Comparison of ENCODE assay signal across 24 cellular contexts in the genomic region with DNA sequence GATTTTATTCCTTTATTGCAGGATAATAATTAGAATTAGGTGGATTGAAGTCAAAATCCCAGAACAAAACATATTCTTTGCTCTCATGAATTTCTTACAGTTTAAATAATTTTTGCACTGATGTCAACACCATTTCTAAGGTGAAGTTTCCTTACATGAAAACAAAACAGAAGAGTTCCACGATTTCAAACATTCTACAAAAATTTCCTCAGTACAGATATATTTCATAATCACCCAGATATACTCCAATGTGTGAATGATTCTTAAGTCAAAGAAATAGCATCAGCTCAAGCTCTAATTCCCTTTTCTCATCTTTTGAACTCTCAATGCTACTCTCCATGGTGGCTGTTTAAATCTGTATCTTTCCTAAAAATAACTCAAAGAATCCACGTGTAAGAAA. TPM values are rescaled to one million over a fixed set of nuclear protein-coding genes. Genes with fewer than 3 reads are reported as not detected.
DNase-seq lines count a peak whose midpoint lies in the region; ATAC-seq and TF ChIP-seq lines count a peak whose summit lies in the region.
"Had no signal": no experiment of that assay in that cellular context is flagged by ENCODE, and none has a peak within 500 bp of the region (broad histone marks: within the 10 kb centered on the region; RNA-seq: fewer than 3 reads in every experiment).

No MANE protein-coding gene starts in this region.

- DNase-seq in left ventricle myocardium inferior = no peak
- DNase-seq in right atrium auricular region (ENCODE audit: low spot score) = no peak
- peak; percentile 63 for DNase-seq in amniotic epithelial cell (ENCODE audit: low read depth)
- DNase-seq in hepatocyte (ENCODE audit: low spot score) = no peak
- no peak for DNase-seq in activated CD8-positive, alpha-beta memory T cell treated with anti-CD3 and anti-CD28 coated beads, Interleukin-2, amount 50 U/mL, for 48 hours
- DNase-seq in MM.1S = no peak
- DNase-seq in 8988T = no peak
- DNase-seq: activated CD8-positive, alpha-beta T cell treated with anti-CD3 and anti-CD28 coated beads, Interleukin-2, amount 10 ng/mL, durations not matched to agents 7 days and 5 days; activated naive CD4-positive, alpha-beta T cell treated with Interleukin-2 at 50 U/mL for 16 hours; activated T-cell treated with anti-CD3 and anti-CD28 coated beads, Interleukin-2, amount 50 U/mL, for 24 hours; aorta; C1 segment of cervical spinal cord; cerebellar nuclear complex; effector CD8-positive, alpha-beta T cell; NCI-H1048; NCI-H1930; NCI-H2227 treated with DMSO at 0.1 percent for 48 hours; stimulated activated CD4-positive, alpha-beta T cell treated with anti-CD3 and anti-CD28 coated beads, Interleukin-12 subunit alpha, Interleukin-12 subunit beta, amount 100 ng/mL, for 4 hours had no signal

- H3K4me1 ChIP-seq in left ventricle myocardium inferior = peaks cover 5% of the 10 kb centered on the region
- H3K4me1 ChIP-seq in right atrium auricular region = no peaks in the 10 kb centered on the region
- peaks cover 3% of the 10 kb centered on the region for H3K4me1 ChIP-seq in hepatocyte (ENCODE audit: insufficient read depth)
- no peaks in the 10 kb centered on the region for H3K4me1 ChIP-seq in MM.1S (ENCODE audit: low read length)

- H3K9ac ChIP-seq in MM.1S (ENCODE audit: low read length) = no peak overlapping the region

- H3K4me3 ChIP-seq in left ventricle myocardium inferior = no peak overlapping the region
- no peak overlapping the region for H3K4me3 ChIP-seq in right atrium auricular region
- no peak overlapping the region for H3K4me3 ChIP-seq in hepatocyte
- H3K4me3 ChIP-seq in MM.1S (ENCODE audit: low read length) = no peak overlapping the region
- H3K4me3 ChIP-seq: esophagus muscularis mucosa, K562, SK-N-MC, upper lobe of left lung had no signal

- H3K9me2 ChIP-seq in hepatocyte (replicated peaks; ENCODE audit: insufficient read depth) (no peaks in the 10 kb centered on the region), MM.1S (replicated peaks; ENCODE audit: insufficient read depth, low read length) (no peaks in the 10 kb centered on the region)

- no peaks in the 10 kb centered on the region for H4K20me1 ChIP-seq in hepatocyte (ENCODE audit: insufficient read depth, poor library complexity, severe bottlenecking)
- H4K20me1 ChIP-seq in MM.1S (ENCODE audit: insufficient read depth, low read length) = no peaks in the 10 kb centered on the region

- TF ChIP-seq CTCF in left ventricle myocardium inferior (IDR thresholded peaks at IDR 0.05; ENCODE audit: borderline replicate concordance) (no peak), right atrium auricular region (IDR thresholded peaks at IDR 0.05) (no peak), hepatocyte (IDR thresholded peaks at IDR 0.05; ENCODE audit: poor library complexity) (no peak), MM.1S (IDR thresholded peaks at IDR 0.05; ENCODE audit: low read length) (no peak)

- H3F3A ChIP-seq in MM.1S (ENCODE audit: insufficient read depth, low read length) = no peaks in the 10 kb centered on the region

- H3K27me3 ChIP-seq in left ventricle myocardium inferior (ENCODE audit: low read depth) (peaks cover 30% of the 10 kb centered on the region), right atrium auricular region (no peaks in the 10 kb centered on the region), hepatocyte (no peaks in the 10 kb centered on the region), MM.1S (replicated peaks; ENCODE audit: insufficient read depth, low read length) (no peaks in the 10 kb centered on the region)
- H3K27me3 ChIP-seq: esophagus muscularis mucosa, neutrophil, upper lobe of left lung had no signal

- H3K4me2 ChIP-seq in hepatocyte (peak overlapping the region; percentile 18), MM.1S (ENCODE audit: low read depth, low read length) (no peak overlapping the region)

- H3K36me3 ChIP-seq in left ventricle myocardium inferior = no peaks in the 10 kb centered on the region
- no peaks in the 10 kb centered on the region for H3K36me3 ChIP-seq in right atrium auricular region
- H3K36me3 ChIP-seq in hepatocyte (replicated peaks; ENCODE audit: insufficient read depth, low read depth) = no peaks in the 10 kb centered on the region
- H3K36me3 ChIP-seq in MM.1S (replicated peaks; ENCODE audit: insufficient read depth, low read length) = no peaks in the 10 kb centered on the region
- H3K36me3 ChIP-seq: esophagus muscularis mucosa, neutrophil, upper lobe of left lung had no signal

- ATAC-seq in GM19455 (IDR thresholded peaks at IDR 0.05; ENCODE audit: unreplicated experiment) = no peak
- ATAC-seq: activated CD8-positive, alpha-beta T cell treated with anti-CD3 and anti-CD28 coated beads, Interleukin-2, amount 10 ng/mL, durations not matched to agents 7 days and 5 days had no signal

- H3K27ac ChIP-seq in left ventricle myocardium inferior (replicated peaks) = peak overlapping the region; percentile 21
- no peak overlapping the region for H3K27ac ChIP-seq in right atrium auricular region
- H3K27ac ChIP-seq in hepatocyte = peak overlapping the region; percentile 69
- H3K27ac ChIP-seq in MM.1S (ENCODE audit: low read length) = no peak overlapping the region
- H3K27ac ChIP-seq: neutrophil, SK-N-MC, upper lobe of left lung had no signal

- H2AFZ ChIP-seq in hepatocyte = no peak overlapping the region
- no peak overlapping the region for H2AFZ ChIP-seq in MM.1S (ENCODE audit: low read length)

- no peaks in the 10 kb centered on the region for H3K79me2 ChIP-seq in hepatocyte
- H3K79me2 ChIP-seq in MM.1S (ENCODE audit: low read length) = no peaks in the 10 kb centered on the region

- 72% methylated on average over 2 of the region's 2 CpGs for WGBS in hepatocyte (ENCODE audit: low lambda C conversion rate, missing lambda C conversion rate)

- H3K9me3 ChIP-seq in left ventricle myocardium inferior (replicated peaks) = no peaks in the 10 kb centered on the region
- H3K9me3 ChIP-seq in right atrium auricular region = no peaks in the 10 kb centered on the region
- H3K9me3 ChIP-seq in hepatocyte (ENCODE audit: low read depth) = no peaks in the 10 kb centered on the region
- no peaks in the 10 kb centered on the region for H3K9me3 ChIP-seq in MM.1S (replicated peaks; ENCODE audit: insufficient read depth, low read length)
- H3K9me3 ChIP-seq: neutrophil, upper lobe of left lung had no signal

- intact Hi-C loops in left ventricle myocardium inferior (cut with micrococcal nuclease) = no loop called here

RNA-seq across cellular contexts. Expression of a gene that starts 39.5 kb away (rescaled TPM):
- total RNA-seq in left ventricle myocardium inferior (6.9 TPM), right atrium auricular region (10 to 100 TPM; 16.2 to 24.5 TPM), hepatocyte (2.8 and 5.5 TPM in 2 replicates)
- polyA plus RNA-seq in hepatocyte = 3.2 and 3.9 TPM in 2 replicates
- total RNA-seq: activated CD8-positive, alpha-beta T cell treated with anti-CD3 and anti-CD28 coated beads, Interleukin-2, amount 10 ng/mL, durations not matched to agents 7 days and 5 days had no signal

Comparison
In these comparisons a context has a peak if more than half of its experiments do, and no peak if none do; other contexts are left out.
1. H3K27ac ChIP-seq: peak in left ventricle myocardium inferior (single experiment) and hepatocyte (single experiment); none in right atrium auricular region (0 of 2) and MM.1S (single experiment).